In the genomic region with DNA sequence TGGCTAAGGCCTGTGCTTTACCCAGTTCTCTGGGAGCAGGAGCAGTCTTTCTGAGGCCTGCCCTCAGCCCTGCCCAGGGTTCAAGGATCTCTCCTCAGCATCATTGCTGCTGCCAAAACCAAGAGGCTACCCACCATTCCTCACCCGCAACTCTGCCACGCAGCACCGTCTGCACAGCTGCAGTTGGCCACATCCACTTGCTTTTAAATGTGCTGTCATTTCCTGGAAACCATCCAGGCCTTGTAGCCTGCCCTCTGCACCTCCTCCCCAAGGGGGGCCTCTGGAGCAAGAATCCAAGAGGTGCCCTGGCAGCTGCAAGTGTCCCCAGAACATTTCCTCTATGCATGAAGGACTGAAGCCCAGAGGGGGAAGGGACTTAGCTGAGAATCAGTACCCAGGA, we compare ENCODE assay signal across 1 cellular context.
TF ChIP-seq lines count a peak whose summit lies in the region.

No MANE protein-coding gene starts in this region.

TF ChIP-seq in HCT116, 20 proteins besides CTCF, POLR2A, EP300 and RAD21 (continued from another document):
- no peak for TF ChIP-seq MAX (IDR thresholded peaks at IDR 0.05)
- TF ChIP-seq ZBTB33 (IDR thresholded peaks at IDR 0.05; ENCODE audit: extremely low read depth, insufficient replicate concordance, low read length), result no peak
- TF ChIP-seq POLR2AphosphoS5 (IDR thresholded peaks at IDR 0.05; ENCODE audit: low read depth, low read length), result no peak
- TF ChIP-seq, protein P1, sequence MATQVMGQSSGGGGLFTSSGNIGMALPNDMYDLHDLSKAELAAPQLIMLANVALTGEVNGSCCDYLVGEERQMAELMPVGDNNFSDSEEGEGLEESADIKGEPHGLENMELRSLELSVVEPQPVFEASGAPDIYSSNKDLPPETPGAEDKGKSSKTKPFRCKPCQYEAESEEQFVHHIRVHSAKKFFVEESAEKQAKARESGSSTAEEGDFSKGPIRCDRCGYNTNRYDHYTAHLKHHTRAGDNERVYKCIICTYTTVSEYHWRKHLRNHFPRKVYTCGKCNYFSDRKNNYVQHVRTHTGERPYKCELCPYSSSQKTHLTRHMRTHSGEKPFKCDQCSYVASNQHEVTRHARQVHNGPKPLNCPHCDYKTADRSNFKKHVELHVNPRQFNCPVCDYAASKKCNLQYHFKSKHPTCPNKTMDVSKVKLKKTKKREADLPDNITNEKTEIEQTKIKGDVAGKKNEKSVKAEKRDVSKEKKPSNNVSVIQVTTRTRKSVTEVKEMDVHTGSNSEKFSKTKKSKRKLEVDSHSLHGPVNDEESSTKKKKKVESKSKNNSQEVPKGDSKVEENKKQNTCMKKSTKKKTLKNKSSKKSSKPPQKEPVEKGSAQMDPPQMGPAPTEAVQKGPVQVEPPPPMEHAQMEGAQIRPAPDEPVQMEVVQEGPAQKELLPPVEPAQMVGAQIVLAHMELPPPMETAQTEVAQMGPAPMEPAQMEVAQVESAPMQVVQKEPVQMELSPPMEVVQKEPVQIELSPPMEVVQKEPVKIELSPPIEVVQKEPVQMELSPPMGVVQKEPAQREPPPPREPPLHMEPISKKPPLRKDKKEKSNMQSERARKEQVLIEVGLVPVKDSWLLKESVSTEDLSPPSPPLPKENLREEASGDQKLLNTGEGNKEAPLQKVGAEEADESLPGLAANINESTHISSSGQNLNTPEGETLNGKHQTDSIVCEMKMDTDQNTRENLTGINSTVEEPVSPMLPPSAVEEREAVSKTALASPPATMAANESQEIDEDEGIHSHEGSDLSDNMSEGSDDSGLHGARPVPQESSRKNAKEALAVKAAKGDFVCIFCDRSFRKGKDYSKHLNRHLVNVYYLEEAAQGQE (IDR thresholded peaks at IDR 0.05; ENCODE audit: low read depth), result no peak
- no peak for TF ChIP-seq CBX3 (IDR thresholded peaks at IDR 0.05; ENCODE audit: low read depth)
- no peak for TF ChIP-seq TCF7L2 (IDR thresholded peaks at IDR 0.05; ENCODE audit: borderline replicate concordance, extremely low read depth, insufficient read depth, insufficient read length)
- no peak for TF ChIP-seq YY1 (IDR thresholded peaks at IDR 0.05; ENCODE audit: extremely low read depth, insufficient replicate concordance, low read depth, low read length)
- TF ChIP-seq EGR1 (IDR thresholded peaks at IDR 0.05; ENCODE audit: low read depth), result no peak
- TF ChIP-seq CEBPB (IDR thresholded peaks at IDR 0.05; ENCODE audit: low read depth), result no peak
- TF ChIP-seq SIN3A (IDR thresholded peaks at IDR 0.05; ENCODE audit: low read depth), result no peak
- TF ChIP-seq ZNF274 (IDR thresholded peaks at IDR 0.05; ENCODE audit: low read depth, low read length), result no peak
- TF ChIP-seq, protein P2, sequence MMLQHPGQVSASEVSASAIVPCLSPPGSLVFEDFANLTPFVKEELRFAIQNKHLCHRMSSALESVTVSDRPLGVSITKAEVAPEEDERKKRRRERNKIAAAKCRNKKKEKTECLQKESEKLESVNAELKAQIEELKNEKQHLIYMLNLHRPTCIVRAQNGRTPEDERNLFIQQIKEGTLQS (IDR thresholded peaks at IDR 0.05), result no peak
- no peak for TF ChIP-seq ELF1 (IDR thresholded peaks at IDR 0.05; ENCODE audit: borderline replicate concordance, low read depth)
TF ChIP-seq in HCT116: peak in this region for 0.
